29 cellular contexts compared by ENCODE assay signal in genomic region chr4:110096406-110096805, GRCh38.
DNase-seq lines count a peak whose midpoint lies in the region; ATAC-seq and TF ChIP-seq lines count a peak whose summit lies in the region.
"Had no signal": no experiment of that assay in that cellular context is flagged by ENCODE, and none has a peak within 500 bp of the region (broad histone marks: within the 10 kb centered on the region; RNA-seq: fewer than 3 reads in every experiment).

No MANE protein-coding gene starts in this region.

- H3K27ac Mint-ChIP-seq in GM23338, result peak overlapping the region; percentile 32; the same call in 1 of the 2 replicates
- peak overlapping the region in 2 of 3 experiments; percentile 10 to 40 for H3K27ac Mint-ChIP-seq in nephron
- no peak overlapping the region for H3K27ac Mint-ChIP-seq in type B pancreatic cell
- H3K27ac Mint-ChIP-seq in stimulated activated naive B cell treated with anti-CD40 and anti-IgM and Interleukin-4, amounts not matched to agents 10 μg/mL and 1 μg/mL and 100 μg/mL, for 72 hours, result no peak overlapping the region
- H3K27ac Mint-ChIP-seq: CD4-positive, alpha-beta memory T cell; IgD-negative memory B cell had no signal

- peaks cover 56% of the 10 kb centered on the region for H3K79me2 ChIP-seq in GM23338 (replicated peaks; ENCODE audit: insufficient read depth)

- H3K9me3 Mint-ChIP-seq in GM23338 (no peaks in the 10 kb centered on the region), nephron (no peaks in the 10 kb centered on the region), type B pancreatic cell (no peaks in the 10 kb centered on the region)
- no peaks in the 10 kb centered on the region for H3K9me3 Mint-ChIP-seq in stimulated activated naive B cell treated with anti-CD40 and anti-IgM and Interleukin-4, amounts not matched to agents 10 μg/mL and 1 μg/mL and 100 μg/mL, for 72 hours
- H3K9me3 Mint-ChIP-seq: CD4-positive, alpha-beta memory T cell; IgD-negative memory B cell had no signal

- H3K4me3 Mint-ChIP-seq in GM23338, result no peak overlapping the region
- no peak overlapping the region for H3K4me3 Mint-ChIP-seq in nephron
- H3K4me3 Mint-ChIP-seq in type B pancreatic cell, result peak overlapping the region; percentile 23
- H3K4me3 Mint-ChIP-seq in stimulated activated naive B cell treated with anti-CD40 and anti-IgM and Interleukin-4, amounts not matched to agents 10 μg/mL and 1 μg/mL and 100 μg/mL, for 72 hours, result no peak overlapping the region
- H3K4me3 Mint-ChIP-seq: CD4-positive, alpha-beta memory T cell; IgD-negative memory B cell had no signal

- H3K4me1 Mint-ChIP-seq in GM23338 (peaks cover 11% of the 10 kb centered on the region), nephron (peaks cover 12% of the 10 kb centered on the region), type B pancreatic cell (ENCODE audit: unreplicated experiment) (peaks cover 7% of the 10 kb centered on the region)
- H3K4me1 Mint-ChIP-seq in stimulated activated naive B cell treated with anti-CD40 and anti-IgM and Interleukin-4, amounts not matched to agents 10 μg/mL and 1 μg/mL and 100 μg/mL, for 72 hours, result no peaks in the 10 kb centered on the region
- H3K4me1 Mint-ChIP-seq: CD4-positive, alpha-beta memory T cell; IgD-negative memory B cell had no signal

- H3K4me1 ChIP-seq in GM23338 (ENCODE audit: insufficient read depth), result peaks cover 2% of the 10 kb centered on the region; the same call in 1 of the 2 replicates

- no peak overlapping the region for H3K27ac ChIP-seq in GM23338 (ENCODE audit: low read depth)
- H3K27ac ChIP-seq: A549, HL-60, KMS-11, SJSA1 had no signal

- H3K27me3 Mint-ChIP-seq in GM23338 (ENCODE audit: insufficient read depth, low read depth, poor library complexity) (peaks cover 2% of the 10 kb centered on the region), nephron (ENCODE audit: low read depth) (no peaks in the 10 kb centered on the region), type B pancreatic cell (no peaks in the 10 kb centered on the region)
- H3K27me3 Mint-ChIP-seq in stimulated activated naive B cell treated with anti-CD40 and anti-IgM and Interleukin-4, amounts not matched to agents 10 μg/mL and 1 μg/mL and 100 μg/mL, for 72 hours, result no peaks in the 10 kb centered on the region
- H3K27me3 Mint-ChIP-seq: CD4-positive, alpha-beta memory T cell had no signal

- H4K20me1 ChIP-seq in GM23338 (replicated peaks; ENCODE audit: insufficient read depth), result no peaks in the 10 kb centered on the region

- TF ChIP-seq CTCF in GM23338 (conservative IDR thresholded peaks at IDR 0.05; ENCODE audit: low read depth in 2 of 2) (no peak), nephron (IDR thresholded peaks at IDR 0.05; ENCODE audit: unreplicated experiment in 3 of 3) (no peak), type B pancreatic cell (conservative IDR thresholded peaks at IDR 0.05) (no peak)

- H3K4me3 ChIP-seq in GM23338, result no peak overlapping the region
- H3K4me3 ChIP-seq: A549, GM12878, SJSA1 had no signal

- no peak for ATAC-seq in GM23338
- no peak for ATAC-seq in stimulated activated naive B cell treated with anti-CD40 and anti-IgM and Interleukin-4, amounts not matched to agents 10 μg/mL and 1 μg/mL and 100 μg/mL, for 72 hours (replicated peaks)
- ATAC-seq: A549, GM12878, PC-3 had no signal

- H3K27me3 ChIP-seq in GM23338 (ENCODE audit: insufficient read depth), result no peaks in the 10 kb centered on the region
- H3K27me3 ChIP-seq: SJSA1 had no signal

- no peak overlapping the region for H3K4me2 ChIP-seq in GM23338
- H3K4me2 ChIP-seq: A549, KMS-11 had no signal

- H3K36me3 ChIP-seq in GM23338 (ENCODE audit: insufficient read depth), result no peaks in the 10 kb centered on the region
- H3K36me3 ChIP-seq: SJSA1 had no signal

- H3K36me3 Mint-ChIP-seq in GM23338 (ENCODE audit: low read depth) (peaks cover 2% of the 10 kb centered on the region; the same call in 1 of the 3 replicates), nephron (ENCODE audit: low read depth) (peaks cover 5% of the 10 kb centered on the region), type B pancreatic cell (peaks cover 20% of the 10 kb centered on the region)
- H3K36me3 Mint-ChIP-seq in stimulated activated naive B cell treated with anti-CD40 and anti-IgM and Interleukin-4, amounts not matched to agents 10 μg/mL and 1 μg/mL and 100 μg/mL, for 72 hours, result no peaks in the 10 kb centered on the region
- H3K36me3 Mint-ChIP-seq: IgD-negative memory B cell had no signal

- H2AFZ ChIP-seq in GM23338, result no peak overlapping the region

- H3F3A ChIP-seq in GM23338 (replicated peaks; ENCODE audit: low read depth), result no peaks in the 10 kb centered on the region

- DNase-seq in GM23338 (ENCODE audit: low spot score) (no peak), astrocyte of the hippocampus (ENCODE audit: low read depth, low spot score) (peak; percentile 32), type B pancreatic cell (ENCODE audit: extremely low spot score, unreplicated experiment) (no peak), anterior cingulate cortex (lab: John Stamatoyannopoulos, UW) (no peak), ureter (ENCODE audit: low spot score) (no peak)
- no peak for DNase-seq in stimulated activated naive B cell treated with anti-CD40 and anti-IgM and Interleukin-4, amounts not matched to agents 10 μg/mL and 1 μg/mL and 100 μg/mL, for 72 hours
- DNase-seq: AML-193; C1 segment of cervical spinal cord; CD4-positive, alpha-beta memory T cell; COR-L47; GDM1; NCI-H1092; NCI-H1436; NCI-H187; NCI-H2081 treated with DMSO at 0.1 percent for 48 hours; NCI-H446; NCI-H524 treated with DMSO at 0.1 percent for 48 hours; NCI-H82; NK-92 treated with Interleukin-12 subunit alpha and Interleukin-12 subunit beta, amount 100 ng/mL, for 24 hours; PC-3; Right ventricle myocardium superior; RPMI8226 had no signal

- H3K9me2 ChIP-seq in GM23338 (ENCODE audit: insufficient read depth), result no peaks in the 10 kb centered on the region

TF ChIP-seq in GM23338, 12 proteins besides CTCF, POLR2A, EP300 and RAD21 (continues in another document):
- no peak for TF ChIP-seq REST (IDR thresholded peaks at IDR 0.05; ENCODE audit: unreplicated experiment)
- no peak for TF ChIP-seq STAT1 (IDR thresholded peaks at IDR 0.05; ENCODE audit: unreplicated experiment)
- no peak for TF ChIP-seq EZH2 (IDR thresholded peaks at IDR 0.05; ENCODE audit: low read depth, unreplicated experiment)
- TF ChIP-seq CREB1 (CRISPR knock-in tag; IDR thresholded peaks at IDR 0.05; ENCODE audit: low read depth), result no peak
- TF ChIP-seq ZNF331 (CRISPR knock-in tag; IDR thresholded peaks at IDR 0.05; ENCODE audit: low read depth), result no peak

Comparison
In these comparisons a context has a peak if more than half of its experiments do, and no peak if none do; other contexts are left out.
1. H3K27ac Mint-ChIP-seq: peak in GM23338 (single experiment) and nephron (2 of 3); none in type B pancreatic cell (single experiment) and stimulated activated naive B cell treated with anti-CD40 and anti-IgM and Interleukin-4, amounts not matched to agents 10 μg/mL and 1 μg/mL and 100 μg/mL, for 72 hours (single experiment).